ENCODE assay signal across 8 cellular contexts in the genomic region with DNA sequence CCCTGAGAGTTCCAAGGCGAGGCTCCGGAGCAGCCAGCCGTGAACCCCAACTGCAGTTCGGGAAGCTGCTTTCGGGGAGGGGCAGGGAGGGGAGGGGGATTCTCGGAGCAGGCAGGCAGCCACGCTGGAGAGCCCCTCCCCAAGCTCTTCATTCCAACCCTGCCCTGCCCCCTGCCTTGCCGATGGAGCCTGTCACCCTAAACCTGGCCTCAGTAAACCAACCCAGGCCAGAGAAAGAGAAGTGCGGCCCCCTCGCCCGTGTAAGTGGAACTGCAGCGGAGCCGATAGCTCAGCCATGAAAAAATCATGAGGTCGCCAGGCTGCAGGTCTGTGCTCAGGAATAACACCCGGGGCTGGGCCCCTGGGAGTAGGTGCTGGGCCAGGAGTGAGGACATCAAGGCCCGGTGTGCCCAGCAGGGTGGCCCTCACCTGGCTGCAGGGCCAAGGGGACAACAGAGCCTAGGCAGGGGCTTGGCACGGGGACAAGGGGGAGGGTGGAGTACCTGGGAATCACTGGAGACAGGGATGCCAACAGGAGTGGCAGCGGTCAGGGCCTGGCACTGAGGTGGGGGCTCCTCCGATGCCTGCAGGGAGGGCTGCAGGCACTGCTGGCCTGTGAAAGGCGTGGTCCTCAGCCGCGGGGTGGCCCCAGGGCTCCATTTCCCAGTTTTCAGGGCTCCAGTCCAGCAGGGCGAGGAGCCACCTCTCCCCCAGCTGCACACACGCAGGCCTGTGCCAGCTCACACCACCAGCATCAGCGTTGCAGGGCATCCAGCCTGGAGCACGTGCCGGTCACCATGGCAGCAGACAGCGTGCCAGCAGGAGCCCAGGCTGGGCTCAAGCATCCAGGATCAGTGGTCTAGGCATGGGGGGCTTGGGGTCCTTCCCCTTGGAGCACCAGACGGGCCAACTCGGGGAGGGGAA. TPM values are rescaled to one million over a fixed set of nuclear protein-coding genes. Genes with fewer than 3 reads are reported as not detected.
DNase-seq lines count a peak whose midpoint lies in the region; TF ChIP-seq lines count a peak whose summit lies in the region.
"Had no signal": no experiment of that assay in that cellular context is flagged by ENCODE, and none has a peak within 500 bp of the region (broad histone marks: within the 10 kb centered on the region; RNA-seq: fewer than 3 reads in every experiment).

No MANE protein-coding gene starts in this region.

- H3K27ac ChIP-seq in smooth muscle cell (ENCODE audit: low read depth): no peak overlapping the region
- H3K27ac ChIP-seq in spleen: no peak overlapping the region

- H3K9me3 ChIP-seq in smooth muscle cell (replicated peaks; ENCODE audit: low read depth) (no peaks in the 10 kb centered on the region), spleen (no peaks in the 10 kb centered on the region)

- H3K9ac ChIP-seq in smooth muscle cell (ENCODE audit: low read depth): no peak overlapping the region

- DNase-seq in HEK293T (ENCODE audit: extremely low spot score): peak; percentile 55
- DNase-seq in NCI-H774 (lab: John Stamatoyannopoulos, UW): peak; percentile 88
- DNase-seq in fibroblast of the aortic adventitia (ENCODE audit: low read depth): peak; percentile 63
- DNase-seq in smooth muscle cell (lab: John Stamatoyannopoulos, UW; ENCODE audit: unreplicated experiment): no peak
- DNase-seq in spleen: no peak
- no peak for DNase-seq in HuH-7.5 (ENCODE audit: low spot score)
- DNase-seq in SKM-1 treated with dmso at 0.1 percent for 144 hours (lab: John Stamatoyannopoulos, UW; ENCODE audit: unreplicated experiment): no peak
- DNase-seq: activated B cell treated with CpG ODN at 0.5 μM for 24 hours had no signal

- H3K36me3 ChIP-seq in smooth muscle cell (ENCODE audit: low read depth): no peaks in the 10 kb centered on the region
- no peaks in the 10 kb centered on the region for H3K36me3 ChIP-seq in spleen

- peaks cover 36% of the 10 kb centered on the region for H4K20me1 ChIP-seq in smooth muscle cell (ENCODE audit: low read depth)

- H3K4me2 ChIP-seq in smooth muscle cell: no peak overlapping the region

- H3K4me3 ChIP-seq in fibroblast of the aortic adventitia (ENCODE audit: low read depth, low read length) (no peak overlapping the region), smooth muscle cell (no peak overlapping the region), spleen (no peak overlapping the region)

- no peak overlapping the region for H2AFZ ChIP-seq in smooth muscle cell (ENCODE audit: low read depth)

- peaks cover 14% of the 10 kb centered on the region for H3K4me1 ChIP-seq in smooth muscle cell (ENCODE audit: low read depth)
- H3K4me1 ChIP-seq in spleen: peaks cover 16 to 37% (median 26%) of the 10 kb centered on the region in 6 donors

- CTCF ChIA-PET in HEK293T (lab: Yijun Ruan, JAX): interaction anchor here (0.5 to 1.3 kb wide), 5 partner anchors 25 to 231 kb away, joined by 3 read pairs; no protein-coding TSS in a partner anchor

- intact Hi-C loops in spleen (cut with DNase I; ENCODE audit: low total_unique reads): no loop called here

- no peak for TF ChIP-seq POLR2A in spleen (IDR thresholded peaks at IDR 0.05)

- H3F3A ChIP-seq in smooth muscle cell (ENCODE audit: low read depth): peaks cover under 1% of the 10 kb centered on the region

- POLR2A ChIA-PET in HEK293T (lab: Yijun Ruan, JAX): interaction anchor here (0.8 to 2.0 kb wide), 6 partner anchors 8 to 39 kb away, joined by 3 to 8 read pairs (median 4); no protein-coding TSS in a partner anchor

- TF ChIP-seq CTCF in fibroblast of the aortic adventitia (IDR thresholded peaks at IDR 0.05; ENCODE audit: insufficient read depth, low read length) (peak; percentile 45), smooth muscle cell (IDR thresholded peaks at IDR 0.05; ENCODE audit: borderline replicate concordance, insufficient read depth, poor library complexity, severe bottlenecking) (peak; percentile 19), spleen (IDR thresholded peaks at IDR 0.05 in 8 of 11, conservative IDR thresholded peaks at IDR 0.05 in 3 of 11) (peak in 1 of 11 experiments; percentile 19)

- peaks cover 3% of the 10 kb centered on the region for H3K79me2 ChIP-seq in smooth muscle cell (ENCODE audit: low read depth)

- no peaks in the 10 kb centered on the region for H3K27me3 ChIP-seq in smooth muscle cell (ENCODE audit: low read depth)
- H3K27me3 ChIP-seq in spleen (replicated peaks in 1 of 7): peaks cover 0 to 62% (median 0%) of the 10 kb centered on the region in 7 donors

- 57% methylated on average over 29 of the region's 30 CpGs for WGBS in smooth muscle cell (ENCODE audit: low lambda C conversion rate)
- WGBS in spleen, 5 donors: 43 to 58% (median 54%) methylated on average over 18 to 30 of the region's 30 CpGs

TF ChIP-seq in HEK293T, 16 proteins besides CTCF, POLR2A, EP300 and RAD21:
- TF ChIP-seq LEF1 (IDR thresholded peaks at IDR 0.05; ENCODE audit: borderline replicate concordance) (no peak), ZNF384 (IDR thresholded peaks at IDR 0.05) (no peak), PKNOX1 (IDR thresholded peaks at IDR 0.05) (no peak), ELF4 (IDR thresholded peaks at IDR 0.05) (no peak), CTBP1 (IDR thresholded peaks at IDR 0.05; ENCODE audit: borderline replicate concordance) (no peak), FOXK2 (IDR thresholded peaks at IDR 0.05) (no peak), HDGF (IDR thresholded peaks at IDR 0.05; ENCODE audit: borderline replicate concordance) (no peak), TARDBP (IDR thresholded peaks at IDR 0.05) (no peak)
TF ChIP-seq in HEK293T: peak in this region for 0.

RNA-seq across cellular contexts. Expression of gene FSCN2, which starts 4.8 kb away (rescaled TPM):
- total RNA-seq in fibroblast of the aortic adventitia (ENCODE audit: low replicate concordance): 1.3 and 1.8 TPM in 2 replicates
- 0.63 and 2.2 TPM in 2 replicates for total RNA-seq in smooth muscle cell
- 0.56 and 0.72 TPM in 2 replicates for polyA plus RNA-seq in smooth muscle cell
- 1 to 10 TPM; 1.2 to 4.0 (median 2.8) TPM for total RNA-seq in spleen
- 1 to 10 TPM in 1 of 3 donors, under 1 TPM in 2; 0.41 to 2.6 (median 0.76) TPM for polyA plus RNA-seq in spleen

RNA-seq across cellular contexts. Expression of gene ACTG1, which starts 10.8 kb away (rescaled TPM):
- 3,211 and 6,650 TPM in 2 replicates for total RNA-seq in fibroblast of the aortic adventitia (ENCODE audit: low replicate concordance)
- 6,157 and 6,793 TPM in 2 replicates for total RNA-seq in smooth muscle cell
- 5,089 and 5,332 TPM in 2 replicates for polyA plus RNA-seq in smooth muscle cell
- total RNA-seq in spleen: 1,000 to 10,000 TPM; 1,726 to 6,270 (median 2,803) TPM
- polyA plus RNA-seq in spleen: 1,000 to 10,000 TPM; 1,119 to 1,902 (median 1,793) TPM

RNA-seq across cellular contexts. Expression of gene FAAP100, which starts 28.8 kb away (rescaled TPM):
- total RNA-seq in fibroblast of the aortic adventitia (ENCODE audit: low replicate concordance) (31.7 and 32.4 TPM in 2 replicates), smooth muscle cell (17.9 and 19.4 TPM in 2 replicates), spleen (10 to 100 TPM; 36.8 to 59.2 (median 50.2) TPM)
- polyA plus RNA-seq in smooth muscle cell (25.4 and 28.5 TPM in 2 replicates), spleen (10 to 100 TPM; 32.2 to 77.2 (median 52.0) TPM)

Comparison
In these comparisons a context has a peak if more than half of its experiments do, and no peak if none do; other contexts are left out.
1. DNase-seq: peak in HEK293T (single experiment), NCI-H774 (single experiment) and fibroblast of the aortic adventitia (single experiment); none in smooth muscle cell (single experiment), spleen (single experiment), HuH-7.5 (single experiment) and SKM-1 treated with dmso at 0.1 percent for 144 hours (single experiment).